In the genomic region with DNA sequence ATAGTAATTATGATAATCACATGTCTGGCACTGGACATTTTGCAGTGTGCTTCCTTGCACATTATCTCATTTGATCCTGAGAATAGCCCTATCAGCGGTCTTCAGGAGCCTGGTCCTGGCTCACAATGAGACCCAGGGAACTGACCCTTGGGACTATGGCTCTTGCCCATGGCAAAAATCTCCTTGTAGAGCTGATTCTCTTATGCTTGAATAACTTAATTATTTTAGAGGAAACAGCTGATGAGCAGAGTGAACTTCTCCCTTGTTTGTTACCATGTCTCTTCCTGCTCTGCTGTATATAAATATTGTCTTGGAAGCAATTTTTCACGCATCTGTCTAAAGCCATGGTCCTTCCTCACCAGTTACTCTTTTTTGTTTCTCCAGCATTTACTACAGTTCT, we compare ENCODE assay signal across 16 cellular contexts.
"Had no signal": no experiment of that assay in that cellular context is flagged by ENCODE, and none has a peak within 500 bp of the region (broad histone marks: within the 10 kb centered on the region; RNA-seq: fewer than 3 reads in every experiment).

No MANE protein-coding gene starts in this region.

- H3K27ac ChIP-seq: coronary artery, left lung, parathyroid adenoma, prostate gland, right lobe of liver had no signal

- ATAC-seq: left lung; natural killer cell treated with Interleukin-12 subunit alpha and Interleukin-12 subunit beta and Interleukin-15 and Interleukin-18, amount 100 ng/mL, for 72 hours had no signal

- H3K4me3 Mint-ChIP-seq: immature natural killer cell; natural killer cell treated with Interleukin-12 subunit alpha and Interleukin-12 subunit beta and Interleukin-15 and Interleukin-18, amount 100 ng/mL, for 72 hours had no signal

- H3K4me3 ChIP-seq: coronary artery, left lung, lung, prostate gland, right lobe of liver had no signal

- H3K36me3 ChIP-seq: prostate gland, right lobe of liver had no signal

- H2AFZ ChIP-seq: parathyroid adenoma had no signal

- H3K9ac ChIP-seq: parathyroid adenoma had no signal

- H3K4me1 ChIP-seq: parathyroid adenoma had no signal

- H3K79me2 ChIP-seq: parathyroid adenoma had no signal

- H3K27me3 ChIP-seq: left lung, right lobe of liver had no signal

- H3K9me3 Mint-ChIP-seq: immature natural killer cell; natural killer cell treated with Interleukin-12 subunit alpha and Interleukin-12 subunit beta and Interleukin-15 and Interleukin-18, amount 100 ng/mL, for 72 hours had no signal

- H3K27me3 Mint-ChIP-seq: natural killer cell treated with Interleukin-12 subunit alpha and Interleukin-12 subunit beta and Interleukin-15 and Interleukin-18, amount 100 ng/mL, for 72 hours had no signal

- DNase-seq: effector CD8-positive, alpha-beta T cell; immature natural killer cell; left lung; mesenchymal stem cell; midbrain; occipital lobe; retina; right lobe of liver; stimulated activated CD4-positive, alpha-beta T cell treated with anti-CD3 and anti-CD28 coated beads, Interleukin-2, amount 100 ng/mL, for 24 hours; stimulated activated naive CD4-positive, alpha-beta T cell treated with Interleukin-2 at 50 U/mL for 16 hours; trophoblast cell had no signal

- H3K9me3 ChIP-seq: left lung, prostate gland, right lobe of liver had no signal
